In genomic region chr7:20200361-20200760, GRCh38 we compare ENCODE assay signal across 12 cellular contexts. TPM values are rescaled to one million over a fixed set of nuclear protein-coding genes. Genes with fewer than 3 reads are reported as not detected.
DNase-seq lines count a peak whose midpoint lies in the region; ATAC-seq, FAIRE-seq and TF ChIP-seq lines count a peak whose summit lies in the region.
"Had no signal": no experiment of that assay in that cellular context is flagged by ENCODE, and none has a peak within 500 bp of the region (broad histone marks: within the 10 kb centered on the region; RNA-seq: fewer than 3 reads in every experiment).

No MANE protein-coding gene starts in this region.

- peak overlapping the region; percentile 63 for H3K4me2 ChIP-seq in SU-DHL-6 (ENCODE audit: low read depth, low read length, poor library complexity, severe bottlenecking)

- peaks cover 2% of the 10 kb centered on the region for H3K4me1 Mint-ChIP-seq in activated T-cell treated with anti-CD3 and anti-CD28 coated beads, Interleukin-2, amount 50 U/mL, for 24 hours (ENCODE audit: low read depth)
- H3K4me1 Mint-ChIP-seq in activated CD4-positive, alpha-beta T cell treated with anti-CD3 and anti-CD28 coated beads, Interleukin-2, amount 10 ng/mL, durations not matched to agents 7 days and 5 days = peaks cover 4% of the 10 kb centered on the region

- H3K9me3 ChIP-seq in SU-DHL-6 (ENCODE audit: insufficient read depth, low read length) = no peaks in the 10 kb centered on the region
- no peaks in the 10 kb centered on the region for H3K9me3 ChIP-seq in psoas muscle

- ATAC-seq in HG03159 (IDR thresholded peaks at IDR 0.05; ENCODE audit: unreplicated experiment) (peak; percentile 35), psoas muscle (no peak)

- H3F3A ChIP-seq in SU-DHL-6 (ENCODE audit: insufficient read depth) = peaks cover 38% of the 10 kb centered on the region

- peak overlapping the region; percentile 80 for H2AFZ ChIP-seq in ACC112 (ENCODE audit: low read length, unreplicated experiment)
- no peak overlapping the region for H2AFZ ChIP-seq in SU-DHL-6 (ENCODE audit: low read depth, low read length, severe bottlenecking)

- H3K27me3 Mint-ChIP-seq in activated T-cell treated with anti-CD3 and anti-CD28 coated beads, Interleukin-2, amount 50 U/mL, for 24 hours = no peaks in the 10 kb centered on the region
- H3K27me3 Mint-ChIP-seq in activated CD4-positive, alpha-beta T cell treated with anti-CD3 and anti-CD28 coated beads, Interleukin-2, amount 10 ng/mL, durations not matched to agents 7 days and 5 days = no peaks in the 10 kb centered on the region

- POLR2A ChIA-PET in activated CD4-positive, alpha-beta T cell treated with anti-CD3 and anti-CD28 coated beads, Interleukin-2, amount 10 ng/mL, durations not matched to agents 7 days and 5 days (lab: Charles Lee) = no interaction called here

- peak; percentile 89 for FAIRE-seq in GM19239 (lab: Jason Lieb, UNC)

- WGBS in psoas muscle, 3 donors = 47 to 60% (median 55%) methylated on average over 3 of the region's 3 CpGs

- H3K4me3 ChIP-seq in ACC112 (ENCODE audit: low read depth, low read length) = no peak overlapping the region
- peak overlapping the region; percentile 20 for H3K4me3 ChIP-seq in SU-DHL-6 (ENCODE audit: insufficient read depth, low read length, poor library complexity, severe bottlenecking)
- H3K4me3 ChIP-seq in psoas muscle = no peak overlapping the region
- H3K4me3 ChIP-seq: smooth muscle cell had no signal

- no peak overlapping the region for H3K4me3 Mint-ChIP-seq in activated T-cell treated with anti-CD3 and anti-CD28 coated beads, Interleukin-2, amount 50 U/mL, for 24 hours
- no peak overlapping the region for H3K4me3 Mint-ChIP-seq in activated CD4-positive, alpha-beta T cell treated with anti-CD3 and anti-CD28 coated beads, Interleukin-2, amount 10 ng/mL, durations not matched to agents 7 days and 5 days

- no peaks in the 10 kb centered on the region for H3K9me3 Mint-ChIP-seq in activated T-cell treated with anti-CD3 and anti-CD28 coated beads, Interleukin-2, amount 50 U/mL, for 24 hours
- H3K9me3 Mint-ChIP-seq in activated CD4-positive, alpha-beta T cell treated with anti-CD3 and anti-CD28 coated beads, Interleukin-2, amount 10 ng/mL, durations not matched to agents 7 days and 5 days = no peaks in the 10 kb centered on the region

- TF ChIP-seq CTCF in SU-DHL-6 (IDR thresholded peaks at IDR 0.05; ENCODE audit: insufficient read depth, low read length, poor library complexity, severe bottlenecking) (no peak), psoas muscle (IDR thresholded peaks at IDR 0.05) (no peak)

- H3K36me3 ChIP-seq in ACC112 (ENCODE audit: insufficient read depth, low read length) = no peaks in the 10 kb centered on the region
- H3K36me3 ChIP-seq in SU-DHL-6 (ENCODE audit: low read length) = peaks cover 8% of the 10 kb centered on the region
- no peaks in the 10 kb centered on the region for H3K36me3 ChIP-seq in psoas muscle (ENCODE audit: insufficient read depth in 1 of 2, low read depth in 1 of 2)

- H3K9me2 ChIP-seq in SU-DHL-6 (replicated peaks; ENCODE audit: insufficient read depth, low read length) = no peaks in the 10 kb centered on the region

- H3K79me2 ChIP-seq in ACC112 (ENCODE audit: control insufficient read depth, insufficient read depth, low read length, unreplicated experiment) = no peaks in the 10 kb centered on the region
- peaks cover 80% of the 10 kb centered on the region for H3K79me2 ChIP-seq in SU-DHL-6 (ENCODE audit: insufficient read depth, low read length)

- H3K27me3 ChIP-seq in ACC112 (ENCODE audit: insufficient read depth, low read length) = no peaks in the 10 kb centered on the region
- no peaks in the 10 kb centered on the region for H3K27me3 ChIP-seq in SU-DHL-6 (ENCODE audit: low read length)
- peaks cover 0 to 2% (median 0%) of the 10 kb centered on the region in 3 donors for H3K27me3 ChIP-seq in psoas muscle (ENCODE audit: insufficient read depth in 3 of 3, low read length in 2 of 3)

- H3K27ac Mint-ChIP-seq in activated T-cell treated with anti-CD3 and anti-CD28 coated beads, Interleukin-2, amount 50 U/mL, for 24 hours = no peak overlapping the region
- H3K27ac Mint-ChIP-seq in activated CD4-positive, alpha-beta T cell treated with anti-CD3 and anti-CD28 coated beads, Interleukin-2, amount 10 ng/mL, durations not matched to agents 7 days and 5 days = no peak overlapping the region

- H3K4me1 ChIP-seq in ACC112 (ENCODE audit: control insufficient read depth, insufficient read depth, low read length, unreplicated experiment) (peaks cover 18% of the 10 kb centered on the region), psoas muscle (no peaks in the 10 kb centered on the region)

- peak overlapping the region; percentile 11; the same call in 1 of the 2 replicates for H3K9ac ChIP-seq in SU-DHL-6 (ENCODE audit: low read length)

- no peak for DNase-seq in GM19239 (ENCODE audit: insufficient read length, low spot score)
- no peak for DNase-seq in psoas muscle
- DNase-seq in amniotic stem cell (lab: John Stamatoyannopoulos, UW) = no peak
- no peak for DNase-seq in activated T-cell treated with anti-CD3 and anti-CD28 coated beads, Interleukin-2, amount 50 U/mL, for 24 hours
- DNase-seq in activated CD4-positive, alpha-beta T cell treated with anti-CD3 and anti-CD28 coated beads, Interleukin-2, amount 10 ng/mL, durations not matched to agents 7 days and 5 days = no peak
- DNase-seq: activated effector memory CD4-positive, alpha-beta T cell treated with anti-CD3 and anti-CD28 coated beads, Interleukin-2, amount 50 U/mL, for 16 hours; glutamatergic neuron had no signal

- CTCF ChIA-PET in activated CD4-positive, alpha-beta T cell treated with anti-CD3 and anti-CD28 coated beads, Interleukin-2, amount 10 ng/mL, durations not matched to agents 7 days and 5 days (lab: Charles Lee) = no interaction called here

- H3K27ac ChIP-seq in ACC112 (ENCODE audit: low read depth, low read length) = 0 out of 2 replicates have a peak overlapping the region, but pooled peaks have one; percentile 60
- H3K27ac ChIP-seq in SU-DHL-6 (ENCODE audit: low read depth, low read length) = peak overlapping the region; percentile 82
- H3K27ac ChIP-seq in psoas muscle = no peak overlapping the region
- H3K27ac ChIP-seq: VCaP had no signal

- H3K36me3 Mint-ChIP-seq in activated T-cell treated with anti-CD3 and anti-CD28 coated beads, Interleukin-2, amount 50 U/mL, for 24 hours (ENCODE audit: low read depth) = no peaks in the 10 kb centered on the region
- H3K36me3 Mint-ChIP-seq in activated CD4-positive, alpha-beta T cell treated with anti-CD3 and anti-CD28 coated beads, Interleukin-2, amount 10 ng/mL, durations not matched to agents 7 days and 5 days (ENCODE audit: low read depth) = no peaks in the 10 kb centered on the region

- intact Hi-C loops in psoas muscle (cut with DNase I) = no loop called here

- no peaks in the 10 kb centered on the region for H4K20me1 ChIP-seq in SU-DHL-6 (ENCODE audit: low read depth, low read length)

RNA-seq across cellular contexts. Expression of gene MACC1, which starts 16.8 kb away (rescaled TPM):
- total RNA-seq in psoas muscle = under 1 TPM in 1 of 4 donors, not detected in 3; 0.04 TPM
- polyA plus RNA-seq in psoas muscle = under 1 TPM in 1 of 3 donors, not detected in 2; under 0.01 TPM
- under 1 TPM; 0.06 to 0.22 TPM for total RNA-seq in activated CD4-positive, alpha-beta T cell treated with anti-CD3 and anti-CD28 coated beads, Interleukin-2, amount 10 ng/mL, durations not matched to agents 7 days and 5 days
- polyA plus RNA-seq: smooth muscle cell had no signal
